In the genomic region with DNA sequence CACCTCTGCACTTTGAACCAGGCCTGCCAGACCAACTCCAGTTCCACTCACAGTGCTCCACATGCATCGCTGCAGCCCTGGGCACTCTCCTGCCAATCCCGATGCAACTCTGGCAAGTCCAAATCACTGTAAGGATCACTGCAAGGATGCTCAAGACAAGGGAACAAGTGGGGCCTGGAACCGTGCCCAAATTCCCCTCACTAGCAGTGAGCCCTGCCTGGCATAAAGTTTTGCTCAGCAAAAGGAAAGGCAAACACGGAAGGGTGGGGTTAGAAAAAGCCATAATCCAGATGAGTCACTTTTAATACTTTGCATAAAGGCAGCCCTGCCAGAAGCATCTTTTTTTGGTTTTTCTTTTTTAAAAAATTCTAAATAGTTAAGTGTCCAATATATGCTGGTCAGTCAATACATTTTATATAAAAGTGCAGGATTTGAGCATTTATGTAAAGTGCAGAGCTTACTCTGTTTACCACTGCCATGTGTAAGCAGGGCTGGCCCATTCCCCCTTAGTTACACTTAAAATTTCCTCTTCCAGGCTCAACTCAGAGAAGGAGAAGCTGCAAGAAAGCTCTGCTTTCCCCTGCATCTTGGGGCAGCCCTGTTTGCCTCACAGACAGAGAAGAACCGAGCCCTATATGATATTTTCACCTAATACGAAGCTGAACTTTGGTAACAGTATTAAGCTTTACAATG, we compare ENCODE assay signal across 9 cellular contexts.
DNase-seq lines count a peak whose midpoint lies in the region; ATAC-seq and TF ChIP-seq lines count a peak whose summit lies in the region.
"Had no signal": no experiment of that assay in that cellular context is flagged by ENCODE, and none has a peak within 500 bp of the region (broad histone marks: within the 10 kb centered on the region; RNA-seq: fewer than 3 reads in every experiment).

No MANE protein-coding gene starts in this region.

- H2AFZ ChIP-seq in smooth muscle cell (ENCODE audit: low read depth) = peak overlapping the region; percentile 53

- WGBS in smooth muscle cell (ENCODE audit: low lambda C conversion rate) = 63% methylated on average over 6 of the region's 6 CpGs

- ATAC-seq in GM21447 (IDR thresholded peaks at IDR 0.05; ENCODE audit: unreplicated experiment) (no peak), GM18502 (IDR thresholded peaks at IDR 0.05; ENCODE audit: poor library complexity, unreplicated experiment) (no peak)

- H3K27ac ChIP-seq in SJSA1 = peak overlapping the region; percentile 37; the same call in 1 of the 2 replicates
- peak overlapping the region; percentile 78 for H3K27ac ChIP-seq in smooth muscle cell (ENCODE audit: low read depth)

- no peak overlapping the region for H3K27ac Mint-ChIP-seq in activated CD4-positive, alpha-beta T cell treated with anti-CD3 and anti-CD28 coated beads, Interleukin-2, amount 10 ng/mL, durations not matched to agents 24 days and 14 days

- peak overlapping the region; percentile 14 for H3K4me3 Mint-ChIP-seq in activated CD4-positive, alpha-beta T cell treated with anti-CD3 and anti-CD28 coated beads, Interleukin-2, amount 10 ng/mL, durations not matched to agents 24 days and 14 days

- H3K4me3 ChIP-seq in SJSA1 (no peak overlapping the region), fibroblast of villous mesenchyme (ENCODE audit: low read depth, low read length) (no peak overlapping the region), smooth muscle cell (no peak overlapping the region)

- no peaks in the 10 kb centered on the region for H3K27me3 Mint-ChIP-seq in activated CD4-positive, alpha-beta T cell treated with anti-CD3 and anti-CD28 coated beads, Interleukin-2, amount 10 ng/mL, durations not matched to agents 24 days and 14 days

- peak; percentile 59 for DNase-seq in activated CD4-positive, alpha-beta T cell treated with anti-CD3 and anti-CD28 coated beads, Interleukin-2, amount 10 ng/mL, durations not matched to agents 24 days and 14 days
- no peak for DNase-seq in activated CD4-positive, alpha-beta T cell treated with anti-CD3 and anti-CD28 coated beads for 48 hours
- DNase-seq in SJSA1 (ENCODE audit: low read depth in 1 of 2, low spot score in 2 of 2) (peak; percentile 54 to 81), fibroblast of villous mesenchyme (ENCODE audit: low read depth) (peak; percentile 40), smooth muscle cell (lab: John Stamatoyannopoulos, UW; ENCODE audit: unreplicated experiment) (no peak), NCI-H1417 treated with DMSO at 0.1 percent for 48 hours (lab: John Stamatoyannopoulos, UW) (no peak)

- H3K36me3 ChIP-seq in SJSA1 (no peaks in the 10 kb centered on the region), smooth muscle cell (ENCODE audit: low read depth) (no peaks in the 10 kb centered on the region)
- H3K36me3 ChIP-seq: BLaER1 treated with 17β-estradiol and CSF1 and Interleukin-3, amounts not matched to agents 10 nM and 100 nM had no signal

- H3K4me1 ChIP-seq in SJSA1 (replicated peaks) = peaks cover 40% of the 10 kb centered on the region
- peaks cover 12% of the 10 kb centered on the region for H3K4me1 ChIP-seq in smooth muscle cell (ENCODE audit: low read depth)

- H3K9me3 ChIP-seq in SJSA1 (replicated peaks) (no peaks in the 10 kb centered on the region), smooth muscle cell (replicated peaks; ENCODE audit: low read depth) (no peaks in the 10 kb centered on the region)
- H3K9me3 ChIP-seq: BLaER1 treated with 17β-estradiol and CSF1 and Interleukin-3, amounts not matched to agents 10 nM and 100 nM had no signal

- H3K4me2 ChIP-seq in smooth muscle cell = peak overlapping the region; percentile 58

- H3K27me3 ChIP-seq in SJSA1 (replicated peaks) (no peaks in the 10 kb centered on the region), smooth muscle cell (ENCODE audit: low read depth) (no peaks in the 10 kb centered on the region)
- H3K27me3 ChIP-seq: BLaER1 treated with 17β-estradiol and CSF1 and Interleukin-3, amounts not matched to agents 10 nM and 100 nM had no signal

- peaks cover 3% of the 10 kb centered on the region for H3F3A ChIP-seq in smooth muscle cell (ENCODE audit: low read depth)

- no peak overlapping the region for H3K9ac ChIP-seq in smooth muscle cell (ENCODE audit: low read depth)

- no peaks in the 10 kb centered on the region for H3K9me3 Mint-ChIP-seq in activated CD4-positive, alpha-beta T cell treated with anti-CD3 and anti-CD28 coated beads, Interleukin-2, amount 10 ng/mL, durations not matched to agents 24 days and 14 days

- TF ChIP-seq CTCF in fibroblast of villous mesenchyme (IDR thresholded peaks at IDR 0.05; ENCODE audit: insufficient read depth, low read depth, low read length) (no peak), smooth muscle cell (IDR thresholded peaks at IDR 0.05; ENCODE audit: borderline replicate concordance, insufficient read depth, poor library complexity, severe bottlenecking) (no peak)

- no peaks in the 10 kb centered on the region for H4K20me1 ChIP-seq in smooth muscle cell (ENCODE audit: low read depth)
- H4K20me1 ChIP-seq: BLaER1 treated with 17β-estradiol and CSF1 and Interleukin-3, amounts not matched to agents 10 nM and 100 nM had no signal

- peaks cover 2% of the 10 kb centered on the region for H3K36me3 Mint-ChIP-seq in activated CD4-positive, alpha-beta T cell treated with anti-CD3 and anti-CD28 coated beads, Interleukin-2, amount 10 ng/mL, durations not matched to agents 24 days and 14 days (ENCODE audit: low read depth)

- peaks cover 13% of the 10 kb centered on the region for H3K4me1 Mint-ChIP-seq in activated CD4-positive, alpha-beta T cell treated with anti-CD3 and anti-CD28 coated beads, Interleukin-2, amount 10 ng/mL, durations not matched to agents 24 days and 14 days

- H3K79me2 ChIP-seq in smooth muscle cell (ENCODE audit: low read depth) = no peaks in the 10 kb centered on the region

- intact Hi-C loops in activated CD4-positive, alpha-beta T cell treated with anti-CD3 and anti-CD28 coated beads, Interleukin-2, amount 10 ng/mL, durations not matched to agents 24 days and 14 days (cut with micrococcal nuclease) = no loop called here

Comparison
In these comparisons a context has a peak if more than half of its experiments do, and no peak if none do; other contexts are left out.
1. DNase-seq: peak in activated CD4-positive, alpha-beta T cell treated with anti-CD3 and anti-CD28 coated beads, Interleukin-2, amount 10 ng/mL, durations not matched to agents 24 days and 14 days (single experiment), SJSA1 (2 of 2) and fibroblast of villous mesenchyme (single experiment); none in activated CD4-positive, alpha-beta T cell treated with anti-CD3 and anti-CD28 coated beads for 48 hours (single experiment), smooth muscle cell (single experiment) and NCI-H1417 treated with DMSO at 0.1 percent for 48 hours (single experiment).